8 cellular contexts compared by ENCODE assay signal in the genomic region with DNA sequence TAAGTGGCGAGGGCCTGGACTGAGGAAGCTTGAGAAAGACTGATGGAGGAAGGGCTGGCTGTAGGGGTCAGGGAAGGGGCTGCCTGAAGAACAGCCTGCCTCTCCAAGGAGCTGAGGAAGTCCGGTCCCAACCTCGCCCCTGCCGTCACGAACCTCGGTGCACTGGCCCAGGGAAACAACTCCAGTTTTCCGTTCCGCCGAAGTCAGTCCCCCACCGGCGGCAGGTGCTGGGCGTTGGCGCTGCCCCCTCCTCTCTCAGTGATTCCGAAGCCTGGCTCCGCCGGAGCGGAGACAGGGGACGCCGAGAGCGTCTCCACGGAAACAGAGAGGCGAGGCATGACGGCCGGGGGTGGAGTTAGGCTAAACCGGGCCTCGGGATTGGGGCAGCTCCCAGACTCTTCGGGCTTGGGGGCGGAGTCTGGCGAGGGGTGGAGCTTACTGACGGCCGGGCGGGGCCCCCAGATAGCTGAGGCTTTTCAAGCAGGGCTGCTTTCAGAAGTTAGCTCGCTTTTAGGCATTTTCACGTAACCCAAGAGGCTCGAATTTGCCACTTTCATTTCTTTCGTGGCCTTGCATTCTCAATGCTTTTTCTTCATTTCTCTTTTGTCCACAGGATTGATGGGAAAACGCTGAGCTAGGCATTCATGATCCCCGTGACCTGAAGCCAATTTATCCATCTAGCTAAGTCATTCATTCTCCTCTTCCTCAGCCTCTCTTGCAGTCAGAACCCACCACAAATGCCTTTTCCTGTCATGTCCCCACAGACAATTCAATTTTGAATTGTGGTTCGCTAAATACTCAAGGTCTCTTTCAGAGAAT. TPM values are rescaled to one million over a fixed set of nuclear protein-coding genes. Genes with fewer than 3 reads are reported as not detected.
DNase-seq lines count a peak whose midpoint lies in the region; FAIRE-seq and TF ChIP-seq lines count a peak whose summit lies in the region.

A gene with protein sequence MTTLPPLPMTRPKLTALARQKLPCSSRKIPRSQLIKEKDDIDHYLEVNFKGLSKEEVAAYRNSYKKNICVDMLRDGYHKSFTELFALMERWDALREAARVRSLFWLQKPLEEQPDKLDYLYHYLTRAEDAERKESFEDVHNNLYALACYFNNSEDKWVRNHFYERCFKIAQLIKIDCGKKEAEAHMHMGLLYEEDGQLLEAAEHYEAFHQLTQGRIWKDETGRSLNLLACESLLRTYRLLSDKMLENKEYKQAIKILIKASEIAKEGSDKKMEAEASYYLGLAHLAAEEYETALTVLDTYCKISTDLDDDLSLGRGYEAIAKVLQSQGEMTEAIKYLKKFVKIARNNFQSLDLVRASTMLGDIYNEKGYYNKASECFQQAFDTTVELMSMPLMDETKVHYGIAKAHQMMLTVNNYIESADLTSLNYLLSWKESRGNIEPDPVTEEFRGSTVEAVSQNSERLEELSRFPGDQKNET (minus strand): TSS at position 309 of the 819 bp plus-strand sequence. CDS start 5,969 bp downstream, outside the sequence.

- H3K27me3 Mint-ChIP-seq in activated naive CD4-positive, alpha-beta T cell treated with anti-CD3 and anti-CD28 coated beads, Interleukin-2, amount 50 U/mL, for 24 hours = peaks cover 12% of the 10 kb centered on the region

- peaks cover 31% of the 10 kb centered on the region for H3K4me1 Mint-ChIP-seq in activated naive CD4-positive, alpha-beta T cell treated with anti-CD3 and anti-CD28 coated beads, Interleukin-2, amount 50 U/mL, for 24 hours

- H3K9me3 ChIP-seq in Loucy (ENCODE audit: insufficient read depth, low read depth, low read length) = no peaks in the 10 kb centered on the region
- no peaks in the 10 kb centered on the region for H3K9me3 ChIP-seq in SK-N-MC (ENCODE audit: low read depth, low read length)

- H3F3A ChIP-seq in Loucy (ENCODE audit: low read depth) = no peaks in the 10 kb centered on the region

- H3K79me2 ChIP-seq in Loucy (ENCODE audit: insufficient read depth, low read length) = no peaks in the 10 kb centered on the region

- no peak within 1 kb of the TSS for H3K27ac ChIP-seq in SK-N-MC

- no peaks in the 10 kb centered on the region for H3K9me2 ChIP-seq in Loucy (replicated peaks; ENCODE audit: low read depth, low read length)

- TF ChIP-seq CTCF in Loucy (conservative IDR thresholded peaks at IDR 0.05; ENCODE audit: low read length) = no peak

- H3K9ac ChIP-seq in Loucy (ENCODE audit: low read depth, low read length, poor library complexity, severe bottlenecking) (no peak within 1 kb of the TSS), SK-N-MC (ENCODE audit: insufficient read length) (peak within 1 kb of the TSS; percentile 58)

- no peaks in the 10 kb centered on the region for H4K20me1 ChIP-seq in Loucy (ENCODE audit: insufficient read depth, low read length, poor library complexity, severe bottlenecking)

- no peak within 1 kb of the TSS for H3K4me3 ChIP-seq in Loucy (ENCODE audit: low read length, poor library complexity, severe bottlenecking)
- peak within 1 kb of the TSS; percentile 79 for H3K4me3 ChIP-seq in SK-N-MC

- DNase-seq in EL = peak; percentile 89
- DNase-seq in H54 (ENCODE audit: insufficient read length, low spot score) = peak; percentile 54
- no peak for DNase-seq in SK-N-MC (ENCODE audit: low read depth, low spot score)
- peak; percentile 88 for DNase-seq in glomerular visceral epithelial cell (ENCODE audit: extremely low spot score)
- DNase-seq in occipital lobe (lab: John Stamatoyannopoulos, UW) = peak; percentile 80
- peak; percentile 88 for DNase-seq in superior temporal gyrus (ENCODE audit: extremely low spot score)

- peak within 1 kb of the TSS; percentile 52 for H2AFZ ChIP-seq in Loucy (ENCODE audit: low read length)

- no peaks in the 10 kb centered on the region for H3K36me3 Mint-ChIP-seq in activated naive CD4-positive, alpha-beta T cell treated with anti-CD3 and anti-CD28 coated beads, Interleukin-2, amount 50 U/mL, for 24 hours

- H3K27ac Mint-ChIP-seq in activated naive CD4-positive, alpha-beta T cell treated with anti-CD3 and anti-CD28 coated beads, Interleukin-2, amount 50 U/mL, for 24 hours = peak within 1 kb of the TSS; percentile 46

- no peaks in the 10 kb centered on the region for H3K9me3 Mint-ChIP-seq in activated naive CD4-positive, alpha-beta T cell treated with anti-CD3 and anti-CD28 coated beads, Interleukin-2, amount 50 U/mL, for 24 hours

- no peak for FAIRE-seq in H54 (lab: Jason Lieb, UNC)

- no peak within 1 kb of the TSS for H3K4me2 ChIP-seq in Loucy (ENCODE audit: low read depth, low read length, poor library complexity, severe bottlenecking)

- H3K27me3 ChIP-seq in Loucy (ENCODE audit: insufficient read depth, low read length, poor library complexity, severe bottlenecking) = no peaks in the 10 kb centered on the region

- no peak for TF ChIP-seq POLR2A in H54 (IDR thresholded peaks at IDR 0.05; ENCODE audit: low read depth, low read length)

- peak within 1 kb of the TSS; percentile 86 for H3K4me3 Mint-ChIP-seq in activated naive CD4-positive, alpha-beta T cell treated with anti-CD3 and anti-CD28 coated beads, Interleukin-2, amount 50 U/mL, for 24 hours

- H3K36me3 ChIP-seq in Loucy (ENCODE audit: insufficient read depth, low read length) = no peaks in the 10 kb centered on the region
- no peaks in the 10 kb centered on the region for H3K36me3 ChIP-seq in SK-N-MC (ENCODE audit: insufficient read depth, low read length)

- peaks cover 27% of the 10 kb centered on the region for H3K4me1 ChIP-seq in Loucy (ENCODE audit: insufficient read depth, low read length, poor library complexity, severe bottlenecking)

RNA-seq across cellular contexts. Expression of the gene that starts here (rescaled TPM):
- 0.78 TPM for total RNA-seq in occipital lobe

Comparison
In these comparisons a context has a peak if more than half of its experiments do, and no peak if none do; other contexts are left out.
1. Peak in DNase-seq in occipital lobe; RNA of the gene not detected or under 1 TPM.